18 cellular contexts compared by ENCODE assay signal in genomic region chr13:94413545-94413944, GRCh38.
A peak's percentile ranks its signal among the peaks of the same experiment; 100 is the strongest.
DNase-seq lines count a peak whose midpoint lies in the region; TF ChIP-seq lines count a peak whose summit lies in the region.
"Had no signal": no experiment of that assay in that cellular context is flagged by ENCODE, and none has a peak within 500 bp of the region (broad histone marks: within the 10 kb centered on the region; RNA-seq: fewer than 3 reads in every experiment).

No MANE protein-coding gene starts in this region.

- H3K36me3 ChIP-seq in KMS-11 (ENCODE audit: insufficient read depth) (no peaks in the 10 kb centered on the region), adrenal gland (replicated peaks in 1 of 2) (no peaks in the 10 kb centered on the region)
- H3K36me3 ChIP-seq: HAP-1 had no signal

- TF ChIP-seq POLR2A in adrenal gland (IDR thresholded peaks at IDR 0.05) = no peak

- H3K27me3 ChIP-seq in KMS-11 (ENCODE audit: insufficient read depth, low read depth) (no peaks in the 10 kb centered on the region), adrenal gland (no peaks in the 10 kb centered on the region)

- H3K27me3 Mint-ChIP-seq in activated naive CD8-positive, alpha-beta T cell = peaks cover 1% of the 10 kb centered on the region
- peaks cover 5% of the 10 kb centered on the region for H3K27me3 Mint-ChIP-seq in activated naive CD8-positive, alpha-beta T cell treated with anti-CD3 and anti-CD28 coated beads for 36 hours

- intact Hi-C loops in adrenal gland (cut with DNase I) = no loop called here

- no peak overlapping the region for H3K9ac ChIP-seq in KMS-11

- TF ChIP-seq CTCF in KMS-11 (conservative IDR thresholded peaks at IDR 0.05; ENCODE audit: low read depth, low read length) (no peak), adrenal gland (IDR thresholded peaks at IDR 0.05) (no peak)

- DNase-seq in activated naive CD8-positive, alpha-beta T cell treated with anti-CD3 and anti-CD28 coated beads for 36 hours = no peak
- peak; percentile 69 for DNase-seq in NCI-H69 (lab: John Stamatoyannopoulos, UW)
- peak; percentile 53 for DNase-seq in putamen (ENCODE audit: low spot score)
- DNase-seq in adrenal gland = no peak
- DNase-seq in NCI-H2081 (lab: John Stamatoyannopoulos, UW) = no peak
- DNase-seq: 8988T; ACHN; C1 segment of cervical spinal cord; Calu3; CD4-positive, alpha-beta memory T cell; COR-L47; DMS153; GF-D8; GOT3 had no signal

- H2AFZ ChIP-seq in KMS-11 (ENCODE audit: low read depth) = no peak overlapping the region

- peaks cover 9% of the 10 kb centered on the region for H3K9me3 Mint-ChIP-seq in activated naive CD8-positive, alpha-beta T cell (ENCODE audit: low read depth)
- peaks cover 14% of the 10 kb centered on the region for H3K9me3 Mint-ChIP-seq in activated naive CD8-positive, alpha-beta T cell treated with anti-CD3 and anti-CD28 coated beads for 36 hours

- H3K4me1 ChIP-seq in KMS-11 (ENCODE audit: low read depth, poor library complexity, severe bottlenecking) (peaks cover 21% of the 10 kb centered on the region), adrenal gland (replicated peaks in 1 of 2) (no peaks in the 10 kb centered on the region)
- H3K4me1 ChIP-seq: A549, HAP-1 had no signal

- no peak overlapping the region for H3K4me3 Mint-ChIP-seq in activated naive CD8-positive, alpha-beta T cell
- no peak overlapping the region for H3K4me3 Mint-ChIP-seq in activated naive CD8-positive, alpha-beta T cell treated with anti-CD3 and anti-CD28 coated beads for 36 hours
- H3K4me3 Mint-ChIP-seq: CD4-positive, alpha-beta memory T cell had no signal

- peak overlapping the region; percentile 29 for H3K4me2 ChIP-seq in KMS-11
- H3K4me2 ChIP-seq: A549 had no signal

- H3K27ac ChIP-seq in KMS-11 (no peak overlapping the region), adrenal gland (no peak overlapping the region)
- H3K27ac ChIP-seq: A549 had no signal

- H3K4me3 ChIP-seq in KMS-11 (IDR thresholded peaks at IDR 0.05; ENCODE audit: insufficient read depth, low read depth, low read length) (no peak overlapping the region), adrenal gland (no peak overlapping the region)
- H3K4me3 ChIP-seq: A549, HAP-1 had no signal

- H3K27ac Mint-ChIP-seq in activated naive CD8-positive, alpha-beta T cell = peak overlapping the region; percentile 34
- H3K27ac Mint-ChIP-seq in activated naive CD8-positive, alpha-beta T cell treated with anti-CD3 and anti-CD28 coated beads for 36 hours = no peak overlapping the region
- H3K27ac Mint-ChIP-seq: CD4-positive, alpha-beta memory T cell had no signal

- H3K9me3 ChIP-seq in adrenal gland (replicated peaks in 1 of 3) = no peaks in the 10 kb centered on the region
- H3K9me3 ChIP-seq: A549, HAP-1 had no signal

- H3K4me1 Mint-ChIP-seq in activated naive CD8-positive, alpha-beta T cell (ENCODE audit: low read depth) = peaks cover 38% of the 10 kb centered on the region
- H3K4me1 Mint-ChIP-seq in activated naive CD8-positive, alpha-beta T cell treated with anti-CD3 and anti-CD28 coated beads for 36 hours = peaks cover 12% of the 10 kb centered on the region

- H4K20me1 ChIP-seq in KMS-11 (ENCODE audit: insufficient read depth) = no peaks in the 10 kb centered on the region

- no peaks in the 10 kb centered on the region for H3K79me2 ChIP-seq in KMS-11 (ENCODE audit: insufficient read depth, low read depth)

- H3K36me3 Mint-ChIP-seq in activated naive CD8-positive, alpha-beta T cell = peaks cover 14% of the 10 kb centered on the region
- peaks cover 20% of the 10 kb centered on the region for H3K36me3 Mint-ChIP-seq in activated naive CD8-positive, alpha-beta T cell treated with anti-CD3 and anti-CD28 coated beads for 36 hours

Comparison
In these comparisons a context has a peak if more than half of its experiments do, and no peak if none do; other contexts are left out.
1. DNase-seq: peak in NCI-H69 (single experiment) and putamen (single experiment); none in activated naive CD8-positive, alpha-beta T cell treated with anti-CD3 and anti-CD28 coated beads for 36 hours (single experiment), adrenal gland (0 of 7) and NCI-H2081 (0 of 2).